ENCODE assay signal across 31 cellular contexts in the genomic region with DNA sequence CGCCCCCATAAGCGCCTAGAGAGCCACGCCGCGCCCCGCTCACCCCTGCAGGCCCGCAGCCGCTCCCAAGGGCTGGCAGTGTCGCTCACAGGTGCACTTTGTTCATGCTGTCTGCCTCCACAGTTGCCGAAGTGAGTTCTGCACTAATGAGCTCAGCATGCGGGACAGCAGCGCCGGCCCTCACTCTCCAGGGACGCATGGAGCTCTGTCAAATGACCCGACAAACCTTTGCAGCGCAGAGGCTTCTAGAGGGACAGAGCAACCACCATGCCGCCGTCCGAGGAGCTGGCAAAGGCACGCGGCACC.
DNase-seq lines count a peak whose midpoint lies in the region; ATAC-seq and TF ChIP-seq lines count a peak whose summit lies in the region.
"Had no signal": no experiment of that assay in that cellular context is flagged by ENCODE, and none has a peak within 500 bp of the region (broad histone marks: within the 10 kb centered on the region; RNA-seq: fewer than 3 reads in every experiment).

No MANE protein-coding gene starts in this region.

- H2BK15ac ChIP-seq in neuronal stem cell (ENCODE audit: low read length), result peak overlapping the region; percentile 4

- H3K79me1 ChIP-seq in neuronal stem cell (ENCODE audit: low read depth, low read length), result no peaks in the 10 kb centered on the region

- H3K9me2 ChIP-seq in PC-3 (replicated peaks; ENCODE audit: low read length), result no peaks in the 10 kb centered on the region

- H4K8ac ChIP-seq in neuronal stem cell (ENCODE audit: low read depth, low read length), result no peak overlapping the region

- no peak overlapping the region for H3K4ac ChIP-seq in neuronal stem cell (ENCODE audit: low read length)

- H3K18ac ChIP-seq in neuronal stem cell (ENCODE audit: low read length), result peak overlapping the region; percentile 17

- no peak overlapping the region for H4K91ac ChIP-seq in neuronal stem cell (ENCODE audit: low read depth, low read length, poor library complexity)

- peak overlapping the region; percentile 40 for H2AK5ac ChIP-seq in neuronal stem cell (ENCODE audit: low read depth, low read length)

- no peaks in the 10 kb centered on the region for H4K20me1 ChIP-seq in PC-3 (ENCODE audit: low read length)
- H4K20me1 ChIP-seq: BLaER1; BLaER1 treated with 17β-estradiol and CSF1 and Interleukin-3, amounts not matched to agents 10 nM and 100 nM had no signal

- H2AFZ ChIP-seq in neuronal stem cell (ENCODE audit: low read length), result no peak overlapping the region
- H2AFZ ChIP-seq in PC-3 (ENCODE audit: low read length), result no peak overlapping the region

- TF ChIP-seq CTCF in esophagus muscularis mucosa (IDR thresholded peaks at IDR 0.05) (no peak), PC-3 (conservative IDR thresholded peaks at IDR 0.05; ENCODE audit: low read depth, low read length) (no peak)

- peak overlapping the region; percentile 36 for H2BK12ac ChIP-seq in neuronal stem cell (ENCODE audit: low read length)

- no peak overlapping the region for H2BK5ac ChIP-seq in neuronal stem cell (ENCODE audit: low read length)

- H3K4me1 ChIP-seq in esophagus muscularis mucosa, result no peaks in the 10 kb centered on the region
- peaks cover 0 to 8% of the 10 kb centered on the region in 2 donors for H3K4me1 ChIP-seq in neuronal stem cell (ENCODE audit: control insufficient read depth in 2 of 2, insufficient read depth in 1 of 2, low read depth in 1 of 2, low read length in 2 of 2)
- no peaks in the 10 kb centered on the region for H3K4me1 ChIP-seq in PC-3 (ENCODE audit: insufficient read depth, low read length)
- H3K4me1 ChIP-seq: A549, BE2C, BLaER1, Caco-2 had no signal

- H3K14ac ChIP-seq in neuronal stem cell (ENCODE audit: low read length), result peak overlapping the region; percentile 4

- intact Hi-C loops in esophagus muscularis mucosa (cut with DNase I), result no loop called here
- intact Hi-C loops in PC-3 (cut with micrococcal nuclease), result no loop called here

- POLR2A ChIA-PET in PC-3 (lab: Charles Lee; ENCODE audit: unreplicated experiment), result no interaction called here

- H2BK120ac ChIP-seq in neuronal stem cell (ENCODE audit: low read depth, low read length), result no peak overlapping the region

- CTCF ChIA-PET in PC-3 (lab: Charles Lee), result no interaction called here

- H3K27me3 ChIP-seq in esophagus muscularis mucosa (peaks cover 0 to 24% (median 0%) of the 10 kb centered on the region in 4 donors), neuronal stem cell (ENCODE audit: control insufficient read depth in 3 of 3, insufficient read depth in 3 of 3, low read depth in 1 of 3, low read length in 3 of 3) (no peaks in the 10 kb centered on the region), PC-3 (ENCODE audit: low read length) (0 out of 2 replicates have a peak, but pooled peaks cover 5% of the 10 kb centered on the region)
- H3K27me3 ChIP-seq: BE2C; BLaER1; BLaER1 treated with 17β-estradiol and CSF1 and Interleukin-3, amounts not matched to agents 10 nM and 100 nM had no signal

- H3K79me2 ChIP-seq in PC-3 (ENCODE audit: low read length), result no peaks in the 10 kb centered on the region

- DNase-seq in esophagus muscularis mucosa (ENCODE audit: extremely low spot score) (peak; percentile 47), neuronal stem cell (ENCODE audit: low spot score) (no peak), PC-3 (no peak), NCI-H524 treated with DMSO at 0.1 percent for 48 hours (lab: John Stamatoyannopoulos, UW) (no peak)
- DNase-seq: 8988T; ACHN; AML-193; BE2C; C1 segment of cervical spinal cord; Caco-2; Calu3; CD4-positive, alpha-beta memory T cell; CD4-positive, alpha-beta T cell; CD4-positive, CD25-positive, alpha-beta regulatory T cell; CD8-positive, alpha-beta memory T cell; CD8-positive, alpha-beta T cell; COR-L47; DMS 273 treated with DMSO at 0.1 percent for 48 hours; DMS153; DMS53; DMS79; DMS79 treated with DMSO at 0.1 percent for 48 hours; DND-41; EL had no signal

- TF ChIP-seq EP300 in esophagus muscularis mucosa (IDR thresholded peaks at IDR 0.05), result no peak

- BruUV-seq in PC-3 (replicated peaks; lab: Mats Ljungman, UMichigan), result no TSS peak

- no peaks in the 10 kb centered on the region for H3F3A ChIP-seq in PC-3 (ENCODE audit: low read length, unreplicated experiment)

- H3K36me3 ChIP-seq in esophagus muscularis mucosa (no peaks in the 10 kb centered on the region), neuronal stem cell (replicated peaks in 1 of 2; ENCODE audit: control insufficient read depth in 2 of 2, insufficient read depth in 2 of 2, low read length in 2 of 2) (no peaks in the 10 kb centered on the region), PC-3 (ENCODE audit: low read depth, low read length) (no peaks in the 10 kb centered on the region)
- H3K36me3 ChIP-seq: BE2C; BLaER1; BLaER1 treated with 17β-estradiol and CSF1 and Interleukin-3, amounts not matched to agents 10 nM and 100 nM had no signal

- H3K27ac ChIP-seq in esophagus muscularis mucosa (replicated peaks in 1 of 4) (no peak overlapping the region), neuronal stem cell (replicated peaks; ENCODE audit: low read length) (no peak overlapping the region), temporal lobe (ENCODE audit: low read depth, low read length) (peak overlapping the region; percentile 55), PC-3 (ENCODE audit: low read length) (no peak overlapping the region)
- H3K27ac ChIP-seq: 22Rv1; A549; BLaER1; BLaER1 treated with 17β-estradiol and CSF1 and Interleukin-3, amounts not matched to agents 10 nM and 100 nM; C4-2B had no signal

- whole genome bisulfite sequencing in esophagus muscularis mucosa, result 89% methylated on average over 16 of the region's 21 CpGs
- no CpG with 5 or more reads among the region's 21 CpGs for WGBS in neuronal stem cell (ENCODE audit: extremely low coverage in 2 of 2, insufficient read length in 2 of 2, insufficient replicate concordance in 1 of 2), 2 donors

- H3K9ac ChIP-seq in neuronal stem cell (ENCODE audit: low read depth, low read length, poor library complexity) (no peak overlapping the region), PC-3 (ENCODE audit: low read length) (no peak overlapping the region)
- H3K9ac ChIP-seq: BLaER1; BLaER1 treated with 17β-estradiol and CSF1 and Interleukin-3, amounts not matched to agents 10 nM and 100 nM had no signal

- no peak overlapping the region for H3K23ac ChIP-seq in neuronal stem cell (ENCODE audit: low read depth, low read length, poor library complexity)

- ATAC-seq in PC-3 (no peak), HG02759 (IDR thresholded peaks at IDR 0.05; ENCODE audit: unreplicated experiment) (no peak)
- ATAC-seq: A549; CD8-positive, alpha-beta T cell had no signal

- H3K9me3 ChIP-seq in esophagus muscularis mucosa (no peaks in the 10 kb centered on the region), neuronal stem cell (replicated peaks in 1 of 2; ENCODE audit: control insufficient read depth in 2 of 2, insufficient read depth in 1 of 2, low read depth in 1 of 2, low read length in 2 of 2) (no peaks in the 10 kb centered on the region), PC-3 (ENCODE audit: low read length) (peaks cover 35% of the 10 kb centered on the region)
- H3K9me3 ChIP-seq: A549, BE2C, Caco-2 had no signal

- H3K4me2 ChIP-seq in neuronal stem cell (ENCODE audit: insufficient read depth, low read length, poor library complexity, severe bottlenecking), result no peak overlapping the region
- H3K4me2 ChIP-seq in PC-3 (ENCODE audit: low read length), result no peak overlapping the region
- H3K4me2 ChIP-seq: A549; BLaER1; BLaER1 treated with 17β-estradiol and CSF1 and Interleukin-3, amounts not matched to agents 10 nM and 100 nM had no signal

- no peak for TF ChIP-seq POLR2A in esophagus muscularis mucosa (IDR thresholded peaks at IDR 0.05; ENCODE audit: low read depth)

- H3K4me3 ChIP-seq in esophagus muscularis mucosa (no peak overlapping the region), neuronal stem cell (ENCODE audit: low read length in 2 of 2) (no peak overlapping the region), PC-3 (ENCODE audit: low read length) (no peak overlapping the region)
- H3K4me3 ChIP-seq: A549; BLaER1; BLaER1 treated with 17β-estradiol and CSF1 and Interleukin-3, amounts not matched to agents 10 nM and 100 nM had no signal
